In the genomic region with DNA sequence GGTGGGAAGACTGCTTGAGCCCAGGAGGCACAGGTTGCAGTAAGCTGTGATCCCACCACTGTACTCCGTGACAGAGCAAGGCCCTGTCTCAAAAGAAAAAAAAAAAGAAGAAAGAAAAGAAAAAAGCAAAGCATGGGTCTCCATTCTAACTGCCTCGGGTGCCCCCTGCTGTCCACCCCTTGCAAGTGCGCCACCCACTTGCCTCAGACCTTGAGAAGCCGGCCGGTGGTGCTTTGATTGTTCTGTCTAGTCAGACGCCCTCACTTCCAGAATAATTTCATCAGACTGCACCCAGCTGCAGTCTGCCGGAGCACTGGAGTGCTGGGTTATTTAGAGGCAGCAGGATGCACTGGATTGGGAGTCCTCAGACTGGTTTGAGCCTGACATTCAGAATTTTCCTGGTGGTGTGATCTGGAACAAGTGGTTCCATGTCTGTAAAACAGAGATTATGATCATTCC, we compare ENCODE assay signal across 8 cellular contexts.
DNase-seq lines count a peak whose midpoint lies in the region; ATAC-seq and TF ChIP-seq lines count a peak whose summit lies in the region.

No MANE protein-coding gene starts in this region.

- DNase-seq in ELR (ENCODE audit: low read depth) (peak; percentile 82), LoVo (ENCODE audit: low spot score) (peak; percentile 66), RKO (ENCODE audit: low spot score) (peak; percentile 81), activated T-helper 1 cell treated with Interleukin-2 at 50 U/mL for 16 hours (ENCODE audit: low read depth) (peak; percentile 49), fibroblast of pulmonary artery (ENCODE audit: low read depth) (peak; percentile 86), nucleus accumbens (lab: John Stamatoyannopoulos, UW) (peak in 45 of 56 donors; percentile 1 to 88 (median 32)), superior temporal gyrus (ENCODE audit: extremely low spot score) (peak; percentile 86)

- peak; percentile 89 for TF ChIP-seq CTCF in fibroblast of pulmonary artery (IDR thresholded peaks at IDR 0.05; ENCODE audit: low read length, missing control alignments)

- ATAC-seq in HG03097 (IDR thresholded peaks at IDR 0.05; ENCODE audit: low FRiP score, unreplicated experiment) = no peak

- H3K4me3 ChIP-seq in fibroblast of pulmonary artery (replicated peaks; ENCODE audit: low read depth, low read length) = no peak overlapping the region

Comparison
In these comparisons a context has a peak if more than half of its experiments do, and no peak if none do; other contexts are left out.
1. DNase-seq: peak in every context shown above with its lines; median percentile 86 in fibroblast of pulmonary artery; 86 in superior temporal gyrus; 82 in ELR; 81 in RKO; 66 in LoVo; 49 in activated T-helper 1 cell treated with Interleukin-2 at 50 U/mL for 16 hours; 32 in nucleus accumbens.